Comparison of ENCODE assay signal across 29 cellular contexts in genomic region chr2:163046615-163047014, GRCh38.
"Had no signal": no experiment of that assay in that cellular context is flagged by ENCODE, and none has a peak within 500 bp of the region (broad histone marks: within the 10 kb centered on the region; RNA-seq: fewer than 3 reads in every experiment).

No MANE protein-coding gene starts in this region.

- H3K27me3 ChIP-seq: stomach, suprapubic skin, testis, thyroid gland, tibial artery, tibial nerve, transverse colon, upper lobe of left lung, upper lobe of right lung, uterus, vagina had no signal

- FAIRE-seq: urothelium cell line had no signal

- H3K4me3 ChIP-seq: stomach, suprapubic skin, testis, thoracic aorta, thyroid gland, tibial artery, tibial nerve, transverse colon, upper lobe of left lung, upper lobe of right lung, uterus, vagina had no signal

- H3K27ac ChIP-seq: stomach, suprapubic skin, testis, thoracic aorta, thyroid gland, tibial artery, tibial nerve, transverse colon, upper lobe of left lung, upper lobe of right lung, uterus, vagina had no signal

- ATAC-seq: stimulated activated effector memory CD8-positive, alpha-beta T cell treated with anti-CD3 and anti-CD28 coated beads, Interleukin-12 subunit alpha, Interleukin-12 subunit beta, amount 100 ng/mL, for 72 hours; stimulated activated memory B cell treated with anti-CD40 and anti-IgM and Interleukin-4, amounts not matched to agents 10 μg/mL and 1 μg/mL and 100 μg/mL, for 72 hours; stimulated activated naive B cell treated with anti-CD40 and anti-IgM and Interleukin-4, amounts not matched to agents 10 μg/mL and 1 μg/mL and 100 μg/mL, for 72 hours; stimulated activated naive CD8-positive, alpha-beta T cell treated with anti-CD3 and anti-CD28 coated beads, Interleukin-15, amount 100 ng/mL, for 72 hours; stimulated activated naive CD8-positive, alpha-beta T cell treated with anti-CD3 and anti-CD28 coated beads, Interleukin-15, Interleukin-2, amounts not matched to agents 100 U/mL and 50 U/mL, for 24 hours; upper lobe of right lung had no signal

- H3K27me3 Mint-ChIP-seq: stimulated activated memory B cell treated with anti-CD40 and anti-IgM and Interleukin-4, amounts not matched to agents 10 μg/mL and 1 μg/mL and 100 μg/mL, for 72 hours; stimulated activated naive B cell treated with anti-CD40 and anti-IgM and Interleukin-4, amounts not matched to agents 10 μg/mL and 1 μg/mL and 100 μg/mL, for 72 hours; stimulated activated naive CD8-positive, alpha-beta T cell treated with anti-CD3 and anti-CD28 coated beads, Interleukin-15, amount 100 ng/mL, for 72 hours; stimulated activated naive CD8-positive, alpha-beta T cell treated with anti-CD3 and anti-CD28 coated beads, Interleukin-15, Interleukin-2, amounts not matched to agents 100 ng/mL and 50 ng/mL, for 24 hours; type B pancreatic cell had no signal

- H3K36me3 ChIP-seq: stomach, suprapubic skin, thoracic aorta, thyroid gland, tibial artery, tibial nerve, transverse colon, upper lobe of left lung, upper lobe of right lung, uterus, vagina had no signal

- DNase-seq: stimulated activated CD4-positive, alpha-beta T cell treated with anti-CD3 and anti-CD28 coated beads, Interleukin-2, amount 100 ng/mL, for 48 hours; stimulated activated CD4-positive, alpha-beta T cell treated with anti-CD3 and anti-CD28 coated beads, Interleukin-4, amount 100 ng/mL, for 1 hour; stimulated activated CD4-positive, alpha-beta T cell treated with anti-CD3 and anti-CD28 coated beads, Interleukin-4, amount 100 ng/mL, for 24 hours; stimulated activated CD4-positive, alpha-beta T cell treated with anti-CD3 and anti-CD28 coated beads, Interleukin-4, amount 100 ng/mL, for 4 hours; stimulated activated CD8-positive, alpha-beta memory T cell treated with anti-CD3 and anti-CD28 coated beads, Interleukin-4, amount 100 ng/mL, for 48 hours; stimulated activated naive B cell treated with anti-CD40 and anti-IgM and Interleukin-4, amounts not matched to agents 10 μg/mL and 1 μg/mL and 100 μg/mL, for 72 hours; stimulated activated naive CD4-positive, alpha-beta T cell; stimulated activated naive CD4-positive, alpha-beta T cell treated with Interleukin-2 at 50 U/mL for 16 hours; stimulated activated naive CD8-positive, alpha-beta T cell treated with anti-CD3 and anti-CD28 coated beads, Interleukin-15, amount 100 ng/mL, for 72 hours; stimulated activated naive CD8-positive, alpha-beta T cell treated with anti-CD3 and anti-CD28 coated beads, Interleukin-15, Interleukin-2, amounts not matched to agents 100 U/mL and 50 U/mL, for 24 hours; stomach; substantia nigra; testis; thyroid gland; tibial artery; transverse colon; trophoblast cell; upper lobe of left lung; upper lobe of right lung; uterus had no signal

- H3K4me1 Mint-ChIP-seq: stimulated activated effector memory CD8-positive, alpha-beta T cell treated with anti-CD3 and anti-CD28 coated beads, Interleukin-12 subunit alpha, Interleukin-12 subunit beta, amount 100 ng/mL, for 72 hours; stimulated activated memory B cell treated with anti-CD40 and anti-IgM and Interleukin-4, amounts not matched to agents 10 μg/mL and 1 μg/mL and 100 μg/mL, for 72 hours; stimulated activated naive B cell treated with anti-CD40 and anti-IgM and Interleukin-4, amounts not matched to agents 10 μg/mL and 1 μg/mL and 100 μg/mL, for 72 hours; stimulated activated naive CD8-positive, alpha-beta T cell treated with anti-CD3 and anti-CD28 coated beads, Interleukin-15, amount 100 ng/mL, for 72 hours had no signal

- H3K9me3 ChIP-seq: stomach, suprapubic skin, testis, thoracic aorta, thyroid gland, tibial artery, tibial nerve, transverse colon, upper lobe of left lung, upper lobe of right lung, uterus, vagina had no signal

- H3K4me3 Mint-ChIP-seq: stimulated activated effector memory CD8-positive, alpha-beta T cell treated with anti-CD3 and anti-CD28 coated beads, Interleukin-12 subunit alpha, Interleukin-12 subunit beta, amount 100 ng/mL, for 72 hours; stimulated activated memory B cell treated with anti-CD40 and anti-IgM and Interleukin-4, amounts not matched to agents 10 μg/mL and 1 μg/mL and 100 μg/mL, for 72 hours; stimulated activated naive B cell treated with anti-CD40 and anti-IgM and Interleukin-4, amounts not matched to agents 10 μg/mL and 1 μg/mL and 100 μg/mL, for 72 hours; stimulated activated naive CD8-positive, alpha-beta T cell treated with anti-CD3 and anti-CD28 coated beads, Interleukin-15, amount 100 ng/mL, for 72 hours; stimulated activated naive CD8-positive, alpha-beta T cell treated with anti-CD3 and anti-CD28 coated beads, Interleukin-15, Interleukin-2, amounts not matched to agents 100 ng/mL and 50 ng/mL, for 24 hours; type B pancreatic cell had no signal

- H3K9me3 Mint-ChIP-seq: stimulated activated naive B cell treated with anti-CD40 and anti-IgM and Interleukin-4, amounts not matched to agents 10 μg/mL and 1 μg/mL and 100 μg/mL, for 72 hours; stimulated activated naive CD8-positive, alpha-beta T cell treated with anti-CD3 and anti-CD28 coated beads, Interleukin-15, amount 100 ng/mL, for 72 hours; type B pancreatic cell had no signal

- H3K36me3 Mint-ChIP-seq: stimulated activated effector memory CD8-positive, alpha-beta T cell treated with anti-CD3 and anti-CD28 coated beads, Interleukin-12 subunit alpha, Interleukin-12 subunit beta, amount 100 ng/mL, for 72 hours; stimulated activated memory B cell treated with anti-CD40 and anti-IgM and Interleukin-4, amounts not matched to agents 10 μg/mL and 1 μg/mL and 100 μg/mL, for 72 hours; stimulated activated naive B cell treated with anti-CD40 and anti-IgM and Interleukin-4, amounts not matched to agents 10 μg/mL and 1 μg/mL and 100 μg/mL, for 72 hours; type B pancreatic cell had no signal

- H3K4me1 ChIP-seq: stomach, suprapubic skin, testis, thyroid gland, tibial artery, tibial nerve, transverse colon, upper lobe of left lung, upper lobe of right lung, uterus, vagina had no signal

- H3K27ac Mint-ChIP-seq: stimulated activated effector memory CD8-positive, alpha-beta T cell treated with anti-CD3 and anti-CD28 coated beads, Interleukin-12 subunit alpha, Interleukin-12 subunit beta, amount 100 ng/mL, for 72 hours; stimulated activated memory B cell treated with anti-CD40 and anti-IgM and Interleukin-4, amounts not matched to agents 10 μg/mL and 1 μg/mL and 100 μg/mL, for 72 hours; stimulated activated naive B cell treated with anti-CD40 and anti-IgM and Interleukin-4, amounts not matched to agents 10 μg/mL and 1 μg/mL and 100 μg/mL, for 72 hours; stimulated activated naive CD8-positive, alpha-beta T cell treated with anti-CD3 and anti-CD28 coated beads, Interleukin-15, amount 100 ng/mL, for 72 hours; stimulated activated naive CD8-positive, alpha-beta T cell treated with anti-CD3 and anti-CD28 coated beads, Interleukin-15, Interleukin-2, amounts not matched to agents 100 ng/mL and 50 ng/mL, for 24 hours; type B pancreatic cell had no signal
